In the genomic region with DNA sequence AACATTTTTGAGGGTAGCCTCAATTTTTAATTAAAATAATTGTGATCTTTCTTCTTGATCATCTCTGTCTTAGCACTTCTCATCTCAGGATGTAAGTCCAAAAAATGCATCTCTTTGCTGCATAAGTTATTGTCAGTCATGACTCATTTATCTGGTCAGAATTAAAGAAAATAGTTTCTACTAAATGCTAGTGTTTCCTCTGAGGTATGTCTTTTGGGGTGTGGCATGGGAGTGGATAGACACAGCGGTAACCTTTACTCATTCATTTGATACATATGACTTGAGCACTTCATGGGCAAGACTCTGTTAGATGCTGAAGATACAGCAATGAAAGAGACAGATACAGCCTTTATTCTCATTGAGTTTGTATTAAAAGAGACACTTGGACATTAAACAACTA, we compare ENCODE assay signal across 1 cellular context.
TF ChIP-seq lines count a peak whose summit lies in the region.

No MANE protein-coding gene starts in this region.

TF ChIP-seq in GM23338, 12 proteins besides CTCF, POLR2A, EP300 and RAD21:
- TF ChIP-seq, protein P1, sequence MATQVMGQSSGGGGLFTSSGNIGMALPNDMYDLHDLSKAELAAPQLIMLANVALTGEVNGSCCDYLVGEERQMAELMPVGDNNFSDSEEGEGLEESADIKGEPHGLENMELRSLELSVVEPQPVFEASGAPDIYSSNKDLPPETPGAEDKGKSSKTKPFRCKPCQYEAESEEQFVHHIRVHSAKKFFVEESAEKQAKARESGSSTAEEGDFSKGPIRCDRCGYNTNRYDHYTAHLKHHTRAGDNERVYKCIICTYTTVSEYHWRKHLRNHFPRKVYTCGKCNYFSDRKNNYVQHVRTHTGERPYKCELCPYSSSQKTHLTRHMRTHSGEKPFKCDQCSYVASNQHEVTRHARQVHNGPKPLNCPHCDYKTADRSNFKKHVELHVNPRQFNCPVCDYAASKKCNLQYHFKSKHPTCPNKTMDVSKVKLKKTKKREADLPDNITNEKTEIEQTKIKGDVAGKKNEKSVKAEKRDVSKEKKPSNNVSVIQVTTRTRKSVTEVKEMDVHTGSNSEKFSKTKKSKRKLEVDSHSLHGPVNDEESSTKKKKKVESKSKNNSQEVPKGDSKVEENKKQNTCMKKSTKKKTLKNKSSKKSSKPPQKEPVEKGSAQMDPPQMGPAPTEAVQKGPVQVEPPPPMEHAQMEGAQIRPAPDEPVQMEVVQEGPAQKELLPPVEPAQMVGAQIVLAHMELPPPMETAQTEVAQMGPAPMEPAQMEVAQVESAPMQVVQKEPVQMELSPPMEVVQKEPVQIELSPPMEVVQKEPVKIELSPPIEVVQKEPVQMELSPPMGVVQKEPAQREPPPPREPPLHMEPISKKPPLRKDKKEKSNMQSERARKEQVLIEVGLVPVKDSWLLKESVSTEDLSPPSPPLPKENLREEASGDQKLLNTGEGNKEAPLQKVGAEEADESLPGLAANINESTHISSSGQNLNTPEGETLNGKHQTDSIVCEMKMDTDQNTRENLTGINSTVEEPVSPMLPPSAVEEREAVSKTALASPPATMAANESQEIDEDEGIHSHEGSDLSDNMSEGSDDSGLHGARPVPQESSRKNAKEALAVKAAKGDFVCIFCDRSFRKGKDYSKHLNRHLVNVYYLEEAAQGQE (IDR thresholded peaks at IDR 0.05; ENCODE audit: unreplicated experiment), result no peak
- TF ChIP-seq, protein P2, sequence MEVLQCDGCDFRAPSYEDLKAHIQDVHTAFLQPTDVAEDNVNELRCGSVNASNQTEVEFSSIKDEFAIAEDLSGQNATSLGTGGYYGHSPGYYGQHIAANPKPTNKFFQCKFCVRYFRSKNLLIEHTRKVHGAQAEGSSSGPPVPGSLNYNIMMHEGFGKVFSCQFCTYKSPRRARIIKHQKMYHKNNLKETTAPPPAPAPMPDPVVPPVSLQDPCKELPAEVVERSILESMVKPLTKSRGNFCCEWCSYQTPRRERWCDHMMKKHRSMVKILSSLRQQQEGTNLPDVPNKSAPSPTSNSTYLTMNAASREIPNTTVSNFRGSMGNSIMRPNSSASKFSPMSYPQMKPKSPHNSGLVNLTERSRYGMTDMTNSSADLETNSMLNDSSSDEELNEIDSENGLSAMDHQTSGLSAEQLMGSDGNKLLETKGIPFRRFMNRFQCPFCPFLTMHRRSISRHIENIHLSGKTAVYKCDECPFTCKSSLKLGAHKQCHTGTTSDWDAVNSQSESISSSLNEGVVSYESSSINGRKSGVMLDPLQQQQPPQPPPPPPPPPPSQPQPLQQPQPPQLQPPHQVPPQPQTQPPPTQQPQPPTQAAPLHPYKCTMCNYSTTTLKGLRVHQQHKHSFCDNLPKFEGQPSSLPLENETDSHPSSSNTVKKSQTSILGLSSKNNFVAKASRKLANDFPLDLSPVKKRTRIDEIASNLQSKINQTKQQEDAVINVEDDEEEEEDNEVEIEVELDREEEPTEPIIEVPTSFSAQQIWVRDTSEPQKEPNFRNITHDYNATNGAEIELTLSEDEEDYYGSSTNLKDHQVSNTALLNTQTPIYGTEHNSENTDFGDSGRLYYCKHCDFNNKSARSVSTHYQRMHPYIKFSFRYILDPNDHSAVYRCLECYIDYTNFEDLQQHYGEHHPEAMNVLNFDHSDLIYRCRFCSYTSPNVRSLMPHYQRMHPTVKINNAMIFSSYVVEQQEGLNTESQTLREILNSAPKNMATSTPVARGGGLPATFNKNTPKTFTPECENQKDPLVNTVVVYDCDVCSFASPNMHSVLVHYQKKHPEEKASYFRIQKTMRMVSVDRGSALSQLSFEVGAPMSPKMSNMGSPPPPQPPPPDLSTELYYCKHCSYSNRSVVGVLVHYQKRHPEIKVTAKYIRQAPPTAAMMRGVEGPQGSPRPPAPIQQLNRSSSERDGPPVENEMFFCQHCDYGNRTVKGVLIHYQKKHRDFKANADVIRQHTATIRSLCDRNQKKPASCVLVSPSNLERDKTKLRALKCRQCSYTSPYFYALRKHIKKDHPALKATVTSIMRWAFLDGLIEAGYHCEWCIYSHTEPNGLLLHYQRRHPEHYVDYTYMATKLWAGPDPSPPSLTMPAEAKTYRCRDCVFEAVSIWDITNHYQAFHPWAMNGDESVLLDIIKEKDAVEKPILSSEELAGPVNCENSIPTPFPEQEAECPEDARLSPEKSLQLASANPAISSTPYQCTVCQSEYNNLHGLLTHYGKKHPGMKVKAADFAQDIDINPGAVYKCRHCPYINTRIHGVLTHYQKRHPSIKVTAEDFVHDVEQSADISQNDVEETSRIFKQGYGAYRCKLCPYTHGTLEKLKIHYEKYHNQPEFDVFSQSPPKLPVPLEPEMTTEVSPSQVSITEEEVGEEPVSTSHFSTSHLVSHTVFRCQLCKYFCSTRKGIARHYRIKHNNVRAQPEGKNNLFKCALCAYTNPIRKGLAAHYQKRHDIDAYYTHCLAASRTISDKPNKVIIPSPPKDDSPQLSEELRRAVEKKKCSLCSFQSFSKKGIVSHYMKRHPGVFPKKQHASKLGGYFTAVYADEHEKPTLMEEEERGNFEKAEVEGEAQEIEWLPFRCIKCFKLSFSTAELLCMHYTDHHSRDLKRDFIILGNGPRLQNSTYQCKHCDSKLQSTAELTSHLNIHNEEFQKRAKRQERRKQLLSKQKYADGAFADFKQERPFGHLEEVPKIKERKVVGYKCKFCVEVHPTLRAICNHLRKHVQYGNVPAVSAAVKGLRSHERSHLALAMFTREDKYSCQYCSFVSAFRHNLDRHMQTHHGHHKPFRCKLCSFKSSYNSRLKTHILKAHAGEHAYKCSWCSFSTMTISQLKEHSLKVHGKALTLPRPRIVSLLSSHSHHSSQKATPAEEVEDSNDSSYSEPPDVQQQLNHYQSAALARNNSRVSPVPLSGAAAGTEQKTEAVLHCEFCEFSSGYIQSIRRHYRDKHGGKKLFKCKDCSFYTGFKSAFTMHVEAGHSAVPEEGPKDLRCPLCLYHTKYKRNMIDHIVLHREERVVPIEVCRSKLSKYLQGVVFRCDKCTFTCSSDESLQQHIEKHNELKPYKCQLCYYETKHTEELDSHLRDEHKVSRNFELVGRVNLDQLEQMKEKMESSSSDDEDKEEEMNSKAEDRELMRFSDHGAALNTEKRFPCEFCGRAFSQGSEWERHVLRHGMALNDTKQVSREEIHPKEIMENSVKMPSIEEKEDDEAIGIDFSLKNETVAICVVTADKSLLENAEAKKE (CRISPR knock-in tag; IDR thresholded peaks at IDR 0.05), result no peak
- TF ChIP-seq STAT1 (IDR thresholded peaks at IDR 0.05; ENCODE audit: unreplicated experiment), result no peak
- TF ChIP-seq, protein P3, sequence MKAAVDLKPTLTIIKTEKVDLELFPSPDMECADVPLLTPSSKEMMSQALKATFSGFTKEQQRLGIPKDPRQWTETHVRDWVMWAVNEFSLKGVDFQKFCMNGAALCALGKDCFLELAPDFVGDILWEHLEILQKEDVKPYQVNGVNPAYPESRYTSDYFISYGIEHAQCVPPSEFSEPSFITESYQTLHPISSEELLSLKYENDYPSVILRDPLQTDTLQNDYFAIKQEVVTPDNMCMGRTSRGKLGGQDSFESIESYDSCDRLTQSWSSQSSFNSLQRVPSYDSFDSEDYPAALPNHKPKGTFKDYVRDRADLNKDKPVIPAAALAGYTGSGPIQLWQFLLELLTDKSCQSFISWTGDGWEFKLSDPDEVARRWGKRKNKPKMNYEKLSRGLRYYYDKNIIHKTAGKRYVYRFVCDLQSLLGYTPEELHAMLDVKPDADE (IDR thresholded peaks at IDR 0.05), result no peak
- no peak for TF ChIP-seq EZH2 (IDR thresholded peaks at IDR 0.05; ENCODE audit: low read depth, unreplicated experiment)
- no peak for TF ChIP-seq CREB1 (CRISPR knock-in tag; IDR thresholded peaks at IDR 0.05; ENCODE audit: low read depth)
- TF ChIP-seq EZH2phosphoT487 (IDR thresholded peaks at IDR 0.05; ENCODE audit: unreplicated experiment), result no peak
- TF ChIP-seq POLR2AphosphoS5 (IDR thresholded peaks at IDR 0.05; ENCODE audit: low read depth), result no peak
- no peak for TF ChIP-seq ZNF114 (CRISPR knock-in tag; IDR thresholded peaks at IDR 0.05)
- no peak for TF ChIP-seq JUNB (IDR thresholded peaks at IDR 0.05; ENCODE audit: unreplicated experiment)
- TF ChIP-seq ZNF331 (CRISPR knock-in tag; IDR thresholded peaks at IDR 0.05; ENCODE audit: low read depth), result no peak
